ENCODE assay signal across 8 cellular contexts in the genomic region with DNA sequence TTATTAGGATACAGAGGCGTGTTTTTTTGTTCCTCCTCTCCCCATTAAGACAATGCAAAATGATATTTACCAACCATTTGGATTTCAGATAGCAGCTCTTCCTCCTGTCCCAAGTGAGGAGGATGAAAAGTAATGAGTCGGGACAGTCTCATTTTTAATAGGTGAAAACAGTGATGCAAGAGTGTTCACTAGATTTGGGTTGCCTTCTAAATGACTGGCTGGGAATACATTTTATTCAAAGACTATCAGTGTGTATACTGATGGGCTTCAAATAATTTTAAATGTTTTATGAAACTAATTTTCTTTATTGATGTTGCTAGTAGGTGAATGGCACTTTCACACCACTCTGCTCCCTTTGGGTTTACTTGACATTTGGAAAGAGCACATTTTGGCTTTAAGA. TPM values are rescaled to one million over a fixed set of nuclear protein-coding genes. Genes with fewer than 3 reads are reported as not detected.
DNase-seq lines count a peak whose midpoint lies in the region; TF ChIP-seq lines count a peak whose summit lies in the region.

No MANE protein-coding gene starts in this region.

- peak overlapping the region; percentile 93 for H3K27ac Mint-ChIP-seq in activated naive CD4-positive, alpha-beta T cell treated with anti-CD3 and anti-CD28 coated beads, Interleukin-2, amount 10 ng/mL, durations not matched to agents 7 days and 5 days

- H3K4me3 ChIP-seq in astrocyte of the cerebellum (ENCODE audit: low read depth, low read length) (peak overlapping the region; percentile 89), transverse colon (peak overlapping the region in 3 of 4 donors; percentile 52 to 96 (median 81))

- intact Hi-C loops in transverse colon (cut with DNase I; ENCODE audit: low total_unique reads), result no loop called here

- no peak for TF ChIP-seq POLR2A in transverse colon (IDR thresholded peaks at IDR 0.05)

- CTCF ChIA-PET in activated naive CD4-positive, alpha-beta T cell treated with anti-CD3 and anti-CD28 coated beads, Interleukin-2, amount 10 ng/mL, durations not matched to agents 7 days and 5 days (lab: Charles Lee), result interaction anchor here (0.7 kb wide), 1 partner anchor 775 kb away, joined by 3 read pairs; the partner anchor contains the start of genes DTL and INTS7

- peaks cover 5 to 24% (median 21%) of the 10 kb centered on the region in 4 donors for H3K4me1 ChIP-seq in transverse colon

- H3K36me3 ChIP-seq in transverse colon, result peaks cover 0 to 9% (median 0%) of the 10 kb centered on the region in 4 donors

- peak overlapping the region; percentile 98 to 100 (median 100) for H3K27ac ChIP-seq in transverse colon

- in situ Hi-C loops in astrocyte of the cerebellum (cut with HindIII; ENCODE audit: low sequenced_read_pairs) (no loop called here), transverse colon (cut with MboI; ENCODE audit: low pct_ligation_motif_present in 1 of 4, low pct_unique_long_range_greater_than_20kb in 1 of 4, low sequenced_read_pairs in 3 of 4) (no loop called here)

- WGBS in transverse colon (ENCODE audit: low coverage in 1 of 2), 2 donors, result 21 to 26% methylated on average over 2 of the region's 2 CpGs

- TF ChIP-seq CTCF in astrocyte of the cerebellum (IDR thresholded peaks at IDR 0.05; ENCODE audit: low read depth, low read length, missing control alignments) (no peak), transverse colon (IDR thresholded peaks at IDR 0.05) (no peak)

- peaks cover 10% of the 10 kb centered on the region for H3K27me3 Mint-ChIP-seq in activated naive CD4-positive, alpha-beta T cell treated with anti-CD3 and anti-CD28 coated beads, Interleukin-2, amount 10 ng/mL, durations not matched to agents 7 days and 5 days

- H3K9me3 ChIP-seq in transverse colon, result no peaks in the 10 kb centered on the region

- H3K27me3 ChIP-seq in transverse colon, result no peaks in the 10 kb centered on the region

- peak overlapping the region; percentile 77 for H3K4me3 Mint-ChIP-seq in activated naive CD4-positive, alpha-beta T cell treated with anti-CD3 and anti-CD28 coated beads, Interleukin-2, amount 10 ng/mL, durations not matched to agents 7 days and 5 days

- peaks cover 31% of the 10 kb centered on the region for H3K4me1 Mint-ChIP-seq in activated naive CD4-positive, alpha-beta T cell treated with anti-CD3 and anti-CD28 coated beads, Interleukin-2, amount 10 ng/mL, durations not matched to agents 7 days and 5 days

- DNase-seq in activated naive CD4-positive, alpha-beta T cell treated with anti-CD3 and anti-CD28 coated beads, Interleukin-2, amount 10 ng/mL, durations not matched to agents 7 days and 5 days, result no peak
- no peak for DNase-seq in activated naive CD4-positive, alpha-beta T cell (lab: John Stamatoyannopoulos, UW)
- DNase-seq in astrocyte of the cerebellum (ENCODE audit: low read depth) (no peak), medulla oblongata (ENCODE audit: extremely low spot score) (peak; percentile 10), transverse colon (no peak), DMS53 treated with DMSO at 0.1 percent for 48 hours (lab: John Stamatoyannopoulos, UW; ENCODE audit: unreplicated experiment) (no peak), OCI-M1 (lab: John Stamatoyannopoulos, UW) (no peak), D341Med (ENCODE audit: low spot score) (no peak)

- peaks cover 22% of the 10 kb centered on the region for H3K36me3 Mint-ChIP-seq in activated naive CD4-positive, alpha-beta T cell treated with anti-CD3 and anti-CD28 coated beads, Interleukin-2, amount 10 ng/mL, durations not matched to agents 7 days and 5 days

- H3K9me3 Mint-ChIP-seq in activated naive CD4-positive, alpha-beta T cell treated with anti-CD3 and anti-CD28 coated beads, Interleukin-2, amount 10 ng/mL, durations not matched to agents 7 days and 5 days, result no peaks in the 10 kb centered on the region

- TF ChIP-seq EP300 in transverse colon (IDR thresholded peaks at IDR 0.05; ENCODE audit: low read depth), result no peak

RNA-seq across cellular contexts. Expression of gene RCOR3, which starts 2.1 kb away (rescaled TPM):
- total RNA-seq in transverse colon, result 10 to 100 TPM; 52.2 to 77.6 (median 72.1) TPM
